In the genomic region with DNA sequence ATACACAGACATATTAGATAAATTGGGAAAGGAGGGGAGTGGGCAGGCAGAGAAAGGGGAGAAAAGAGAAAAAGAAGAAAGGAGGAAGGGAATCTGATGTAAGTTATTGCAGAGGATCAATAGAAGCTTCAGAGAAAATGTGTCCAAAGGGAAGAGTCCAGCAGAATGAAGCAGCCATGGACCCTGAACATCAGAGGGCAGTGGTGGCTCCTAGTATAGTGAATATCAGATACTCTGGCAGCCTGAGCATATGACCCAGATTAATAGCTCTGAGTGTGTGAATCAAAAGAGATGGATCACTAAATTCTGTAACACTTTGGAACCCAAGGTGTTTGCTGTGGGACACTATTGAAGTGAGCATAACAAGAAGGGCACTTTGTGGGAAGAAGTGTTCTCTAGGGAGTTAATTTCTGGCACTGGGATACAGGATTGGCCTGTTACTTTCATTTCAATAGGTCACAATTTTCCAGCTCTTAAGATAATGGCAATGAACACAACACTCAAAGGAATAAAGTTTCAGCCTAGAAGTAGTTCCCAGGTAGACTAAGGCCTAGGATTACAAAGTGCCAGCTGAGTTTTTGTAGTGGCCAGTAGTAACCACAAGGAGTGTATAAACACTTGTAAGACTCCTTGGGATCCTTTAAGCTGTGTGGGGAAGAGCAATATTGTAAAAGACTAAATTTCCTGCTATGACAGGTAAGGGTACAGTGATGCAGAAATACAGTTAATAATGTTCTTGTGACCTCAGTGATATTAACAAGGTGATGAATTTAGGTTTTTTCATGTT, we compare ENCODE assay signal across 1 cellular context.
TF ChIP-seq lines count a peak whose summit lies in the region.

No MANE protein-coding gene starts in this region.

TF ChIP-seq in WTC11, 78 proteins besides CTCF, POLR2A, EP300 and RAD21 (continued from another document):
- TF ChIP-seq, protein P1, sequence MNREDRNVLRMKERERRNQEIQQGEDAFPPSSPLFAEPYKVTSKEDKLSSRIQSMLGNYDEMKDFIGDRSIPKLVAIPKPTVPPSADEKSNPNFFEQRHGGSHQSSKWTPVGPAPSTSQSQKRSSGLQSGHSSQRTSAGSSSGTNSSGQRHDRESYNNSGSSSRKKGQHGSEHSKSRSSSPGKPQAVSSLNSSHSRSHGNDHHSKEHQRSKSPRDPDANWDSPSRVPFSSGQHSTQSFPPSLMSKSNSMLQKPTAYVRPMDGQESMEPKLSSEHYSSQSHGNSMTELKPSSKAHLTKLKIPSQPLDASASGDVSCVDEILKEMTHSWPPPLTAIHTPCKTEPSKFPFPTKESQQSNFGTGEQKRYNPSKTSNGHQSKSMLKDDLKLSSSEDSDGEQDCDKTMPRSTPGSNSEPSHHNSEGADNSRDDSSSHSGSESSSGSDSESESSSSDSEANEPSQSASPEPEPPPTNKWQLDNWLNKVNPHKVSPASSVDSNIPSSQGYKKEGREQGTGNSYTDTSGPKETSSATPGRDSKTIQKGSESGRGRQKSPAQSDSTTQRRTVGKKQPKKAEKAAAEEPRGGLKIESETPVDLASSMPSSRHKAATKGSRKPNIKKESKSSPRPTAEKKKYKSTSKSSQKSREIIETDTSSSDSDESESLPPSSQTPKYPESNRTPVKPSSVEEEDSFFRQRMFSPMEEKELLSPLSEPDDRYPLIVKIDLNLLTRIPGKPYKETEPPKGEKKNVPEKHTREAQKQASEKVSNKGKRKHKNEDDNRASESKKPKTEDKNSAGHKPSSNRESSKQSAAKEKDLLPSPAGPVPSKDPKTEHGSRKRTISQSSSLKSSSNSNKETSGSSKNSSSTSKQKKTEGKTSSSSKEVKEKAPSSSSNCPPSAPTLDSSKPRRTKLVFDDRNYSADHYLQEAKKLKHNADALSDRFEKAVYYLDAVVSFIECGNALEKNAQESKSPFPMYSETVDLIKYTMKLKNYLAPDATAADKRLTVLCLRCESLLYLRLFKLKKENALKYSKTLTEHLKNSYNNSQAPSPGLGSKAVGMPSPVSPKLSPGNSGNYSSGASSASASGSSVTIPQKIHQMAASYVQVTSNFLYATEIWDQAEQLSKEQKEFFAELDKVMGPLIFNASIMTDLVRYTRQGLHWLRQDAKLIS (CRISPR knock-in tag; IDR thresholded peaks at IDR 0.05; ENCODE audit: borderline replicate concordance) = no peak
- TF ChIP-seq SOX15 (CRISPR knock-in tag; IDR thresholded peaks at IDR 0.05) = no peak
- TF ChIP-seq, protein P2, sequence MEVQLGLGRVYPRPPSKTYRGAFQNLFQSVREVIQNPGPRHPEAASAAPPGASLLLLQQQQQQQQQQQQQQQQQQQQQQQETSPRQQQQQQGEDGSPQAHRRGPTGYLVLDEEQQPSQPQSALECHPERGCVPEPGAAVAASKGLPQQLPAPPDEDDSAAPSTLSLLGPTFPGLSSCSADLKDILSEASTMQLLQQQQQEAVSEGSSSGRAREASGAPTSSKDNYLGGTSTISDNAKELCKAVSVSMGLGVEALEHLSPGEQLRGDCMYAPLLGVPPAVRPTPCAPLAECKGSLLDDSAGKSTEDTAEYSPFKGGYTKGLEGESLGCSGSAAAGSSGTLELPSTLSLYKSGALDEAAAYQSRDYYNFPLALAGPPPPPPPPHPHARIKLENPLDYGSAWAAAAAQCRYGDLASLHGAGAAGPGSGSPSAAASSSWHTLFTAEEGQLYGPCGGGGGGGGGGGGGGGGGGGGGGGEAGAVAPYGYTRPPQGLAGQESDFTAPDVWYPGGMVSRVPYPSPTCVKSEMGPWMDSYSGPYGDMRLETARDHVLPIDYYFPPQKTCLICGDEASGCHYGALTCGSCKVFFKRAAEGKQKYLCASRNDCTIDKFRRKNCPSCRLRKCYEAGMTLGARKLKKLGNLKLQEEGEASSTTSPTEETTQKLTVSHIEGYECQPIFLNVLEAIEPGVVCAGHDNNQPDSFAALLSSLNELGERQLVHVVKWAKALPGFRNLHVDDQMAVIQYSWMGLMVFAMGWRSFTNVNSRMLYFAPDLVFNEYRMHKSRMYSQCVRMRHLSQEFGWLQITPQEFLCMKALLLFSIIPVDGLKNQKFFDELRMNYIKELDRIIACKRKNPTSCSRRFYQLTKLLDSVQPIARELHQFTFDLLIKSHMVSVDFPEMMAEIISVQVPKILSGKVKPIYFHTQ (CRISPR knock-in tag; IDR thresholded peaks at IDR 0.05) = no peak
- TF ChIP-seq FOXK1 (CRISPR knock-in tag; IDR thresholded peaks at IDR 0.05) = no peak
TF ChIP-seq in WTC11: peak in this region for 0.
